ENCODE assay signal across 8 cellular contexts in the genomic region with DNA sequence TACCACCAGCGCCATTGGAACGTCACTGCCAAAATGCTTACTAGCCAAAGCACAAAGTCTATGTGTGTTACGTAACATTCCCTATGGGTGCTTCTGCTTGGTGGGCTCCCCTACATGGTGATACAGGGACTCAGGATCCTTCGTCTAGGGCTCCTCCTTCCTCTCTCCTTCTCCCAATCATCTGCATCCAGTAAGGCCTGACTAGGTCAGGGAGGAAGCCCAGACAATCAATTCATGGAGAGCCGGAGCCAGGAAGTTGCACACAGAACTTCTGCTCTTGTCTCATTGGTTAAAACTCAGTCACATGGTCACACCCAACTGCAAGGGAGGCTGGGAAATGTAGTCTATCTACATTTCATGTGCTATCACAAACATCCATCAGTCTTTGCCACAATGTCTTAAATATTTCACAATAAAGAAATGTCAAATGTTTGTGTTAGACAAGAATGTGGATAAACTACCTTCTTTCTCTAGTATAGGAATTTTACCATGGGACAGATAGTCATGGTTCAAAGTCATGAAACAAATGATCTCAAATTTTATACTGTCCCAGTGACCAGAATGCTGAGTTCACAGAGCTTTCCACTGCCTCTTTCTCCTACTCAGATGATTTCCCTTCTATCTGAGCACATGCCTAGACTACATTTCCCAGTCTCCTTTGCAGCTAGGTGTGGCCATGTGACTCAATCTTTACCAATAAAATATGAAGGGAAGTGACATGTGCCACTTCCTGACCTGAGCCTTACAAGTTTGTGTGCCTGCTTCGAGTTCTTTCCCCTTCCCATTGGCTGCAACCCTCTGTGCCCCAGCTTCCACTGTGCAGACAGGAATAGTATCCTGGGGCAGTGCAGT. TPM values are rescaled to one million over a fixed set of nuclear protein-coding genes. Genes with fewer than 3 reads are reported as not detected.
DNase-seq lines count a peak whose midpoint lies in the region; ATAC-seq, FAIRE-seq and TF ChIP-seq lines count a peak whose summit lies in the region.

No MANE protein-coding gene starts in this region.

- CTCF ChIA-PET in CD8-positive, alpha-beta T cell (lab: Charles Lee) = interaction anchor here (0.8 to 2.1 kb wide), 4 partner anchors 11 to 53 kb away, joined by 4 to 11 read pairs (median 4); no protein-coding TSS in a partner anchor
- CTCF ChIA-PET in HEK293 (lab: Yijun Ruan, JAX) = interaction anchor here (0.8 to 3.6 kb wide), 4 partner anchors 11 to 131 kb away, joined by 5 to 21 read pairs (median 8); no protein-coding TSS in a partner anchor
- CTCF ChIA-PET in OCI-LY7 (lab: Charles Lee; ENCODE audit: unreplicated experiment) = no interaction called here
- CTCF ChIA-PET in K562 (lab: Yijun Ruan, JAX; ENCODE audit: low intra/inter-chr PET ratio) = interaction anchor here (6.8 kb wide), 1 partner anchor 51 kb away, joined by 58 read pairs; no protein-coding TSS in a partner anchor

- no peaks in the 10 kb centered on the region for H3K9me2 ChIP-seq in OCI-LY7 (ENCODE audit: insufficient read depth, low read length)

- H3K27ac ChIP-seq in CD8-positive, alpha-beta T cell (ENCODE audit: low read depth, low read length) = no peak overlapping the region
- H3K27ac ChIP-seq in HEK293 (ENCODE audit: extremely low read depth, low read depth, low read length) (no peak overlapping the region), OCI-LY7 (ENCODE audit: low read depth, low read length, poor library complexity, severe bottlenecking) (peak overlapping the region; percentile 29), K562 (ENCODE audit: extremely low read depth, low read depth, low read length) (no peak overlapping the region)

- POLR2A ChIA-PET in CD8-positive, alpha-beta T cell (lab: Charles Lee) = no interaction called here
- POLR2A ChIA-PET in HEK293 (lab: Yijun Ruan, JAX) (no interaction called here), OCI-LY7 (lab: Charles Lee) (interaction anchor here (0.8 to 1.3 kb wide), 3 partner anchors 12 to 152 kb away, joined by 3 to 4 read pairs (median 3); no protein-coding TSS in a partner anchor), K562 (lab: Yijun Ruan, JAX) (interaction anchor here (1.3 kb wide), 1 partner anchor 12 kb away, joined by 4 read pairs; no protein-coding TSS in a partner anchor)

- peak overlapping the region; percentile 71 for H3K27ac Mint-ChIP-seq in CD8-positive, alpha-beta T cell
- H3K27ac Mint-ChIP-seq in stimulated activated naive B cell treated with anti-CD40 and anti-IgM and Interleukin-4, amounts not matched to agents 10 μg/mL and 1 μg/mL and 100 μg/mL, for 72 hours = peak overlapping the region; percentile 9

- DNase-seq in CD8-positive, alpha-beta T cell = no peak
- DNase-seq in OCI-LY7 (ENCODE audit: low spot score) (peak; percentile 88), K562 (ENCODE audit: extremely low read depth in 1 of 4, low spot score in 3 of 4) (peak; percentile 73 to 74 (median 74)), iPS-NIHi11 (ENCODE audit: low spot score) (peak; percentile 82)
- DNase-seq in stimulated activated naive B cell treated with anti-CD40 and anti-IgM and Interleukin-4, amounts not matched to agents 10 μg/mL and 1 μg/mL and 100 μg/mL, for 72 hours = no peak

- H3K27me3 Mint-ChIP-seq in CD8-positive, alpha-beta T cell (ENCODE audit: low read depth) = no peaks in the 10 kb centered on the region
- H3K27me3 Mint-ChIP-seq in stimulated activated naive B cell treated with anti-CD40 and anti-IgM and Interleukin-4, amounts not matched to agents 10 μg/mL and 1 μg/mL and 100 μg/mL, for 72 hours = peaks cover 0 to 13% of the 10 kb centered on the region in 2 donors

- BruUV-seq in OCI-LY7 (replicated peaks; lab: Mats Ljungman, UMichigan) = no TSS peak
- no TSS peak for BruUV-seq in K562 (replicated peaks; lab: Mats Ljungman, UMichigan)

- ATAC-seq in CD8-positive, alpha-beta T cell = peak; percentile 64
- ATAC-seq in K562 (peak; percentile 91), HG02798 (IDR thresholded peaks at IDR 0.05; ENCODE audit: poor library complexity, unreplicated experiment) (no peak), GM18909 (IDR thresholded peaks at IDR 0.05; ENCODE audit: poor library complexity, unreplicated experiment) (no peak)
- peak; percentile 75 to 77 for ATAC-seq in stimulated activated naive B cell treated with anti-CD40 and anti-IgM and Interleukin-4, amounts not matched to agents 10 μg/mL and 1 μg/mL and 100 μg/mL, for 72 hours (replicated peaks)

- H3K79me2 ChIP-seq in OCI-LY7 (ENCODE audit: insufficient read depth, low read depth, low read length) (no peaks in the 10 kb centered on the region), K562 (ENCODE audit: control insufficient read depth, insufficient read depth, low read length) (no peaks in the 10 kb centered on the region)

- in situ Hi-C loops in K562 (cut with MboI) = no loop called here

- peak overlapping the region; percentile 68 for H3K4me3 Mint-ChIP-seq in CD8-positive, alpha-beta T cell
- peak overlapping the region; percentile 57 to 73 for H3K4me3 Mint-ChIP-seq in stimulated activated naive B cell treated with anti-CD40 and anti-IgM and Interleukin-4, amounts not matched to agents 10 μg/mL and 1 μg/mL and 100 μg/mL, for 72 hours

- no peaks in the 10 kb centered on the region for H3K9me3 Mint-ChIP-seq in CD8-positive, alpha-beta T cell
- peaks cover 9 to 11% of the 10 kb centered on the region in 2 donors for H3K9me3 Mint-ChIP-seq in stimulated activated naive B cell treated with anti-CD40 and anti-IgM and Interleukin-4, amounts not matched to agents 10 μg/mL and 1 μg/mL and 100 μg/mL, for 72 hours

- 29% methylated on average over 6 of the region's 6 CpGs for WGBS in K562 (ENCODE audit: insufficient coverage, low coverage, missing lambda C conversion rate)

- H3K9me1 ChIP-seq in K562 (ENCODE audit: control insufficient read depth, insufficient read depth, low read length) = no peaks in the 10 kb centered on the region

- no peaks in the 10 kb centered on the region for H4K20me1 ChIP-seq in OCI-LY7 (ENCODE audit: insufficient read depth, low read length)
- H4K20me1 ChIP-seq in K562 (replicated peaks; ENCODE audit: control insufficient read depth, insufficient read depth, low read length) = no peaks in the 10 kb centered on the region

- H3K9ac ChIP-seq in K562 (ENCODE audit: insufficient read depth in 1 of 2, low read depth in 2 of 2, low read length in 2 of 2) = no peak overlapping the region

- intact Hi-C loops in CD8-positive, alpha-beta T cell (cut with DNase I, micrococcal nuclease) = no loop called here
- intact Hi-C loops in OCI-LY7 (cut with micrococcal nuclease; ENCODE audit: unreplicated experiment) = no loop called here
- intact Hi-C loops in K562 (cut with micrococcal nuclease) = no loop called here

- H3K9me3 ChIP-seq in CD8-positive, alpha-beta T cell (ENCODE audit: low read length) = no peaks in the 10 kb centered on the region
- H3K9me3 ChIP-seq in HEK293 (ENCODE audit: control insufficient read depth, insufficient read depth, low read depth, low read length) (no peaks in the 10 kb centered on the region), OCI-LY7 (ENCODE audit: low read length) (peaks cover 19% of the 10 kb centered on the region), K562 (replicated peaks; ENCODE audit: control insufficient read depth, insufficient read depth, low read depth, low read length) (no peaks in the 10 kb centered on the region; the same call in 1 of the 2 replicates)

- peak overlapping the region; percentile 91 for H2AFZ ChIP-seq in OCI-LY7 (ENCODE audit: low read length)
- peak overlapping the region; percentile 95 for H2AFZ ChIP-seq in K562 (ENCODE audit: low read depth, low read length)

- TF ChIP-seq POLR2A in K562 (conservative IDR thresholded peaks at IDR 0.05) = no peak

- H3K36me3 ChIP-seq in CD8-positive, alpha-beta T cell (ENCODE audit: insufficient read depth, low read length) = no peaks in the 10 kb centered on the region
- H3K36me3 ChIP-seq in HEK293 (ENCODE audit: control insufficient read depth in 2 of 2, insufficient read depth in 1 of 2, low read length in 2 of 2) (no peaks in the 10 kb centered on the region), OCI-LY7 (ENCODE audit: insufficient read depth, low read length) (peaks cover 14% of the 10 kb centered on the region), K562 (ENCODE audit: control insufficient read depth, insufficient read depth, low read length) (no peaks in the 10 kb centered on the region)

- FAIRE-seq in K562 (lab: Jason Lieb, UNC) = peak; percentile 97

- H3K4me2 ChIP-seq in OCI-LY7 (ENCODE audit: low read length) (peak overlapping the region; percentile 58), K562 (ENCODE audit: insufficient read depth, low read length) (peak overlapping the region; percentile 72)

- TF ChIP-seq RAD21 in K562 (CRISPR knock-in tag; conservative IDR thresholded peaks at IDR 0.05 in 1 of 2, IDR thresholded peaks at IDR 0.05 in 1 of 2) = no peak

- H3K4me1 Mint-ChIP-seq in CD8-positive, alpha-beta T cell (ENCODE audit: low read depth) = peaks cover 18% of the 10 kb centered on the region
- peaks cover 9 to 18% of the 10 kb centered on the region in 2 donors for H3K4me1 Mint-ChIP-seq in stimulated activated naive B cell treated with anti-CD40 and anti-IgM and Interleukin-4, amounts not matched to agents 10 μg/mL and 1 μg/mL and 100 μg/mL, for 72 hours

- peaks cover 10% of the 10 kb centered on the region for H3K4me1 ChIP-seq in CD8-positive, alpha-beta T cell (ENCODE audit: insufficient read depth, low read length)
- no peaks in the 10 kb centered on the region for H3K4me1 ChIP-seq in HEK293 (ENCODE audit: control insufficient read depth, insufficient read depth, low read length)
- peaks cover 30% of the 10 kb centered on the region for H3K4me1 ChIP-seq in OCI-LY7 (ENCODE audit: insufficient read depth, low read length, poor library complexity, severe bottlenecking)
- H3K4me1 ChIP-seq in K562 (replicated peaks in 1 of 2; ENCODE audit: control insufficient read depth in 2 of 2, insufficient read depth in 2 of 2, low read length in 2 of 2) = no peaks in the 10 kb centered on the region; a peak in 1 of 5 replicates

- H3K4me3 ChIP-seq in CD8-positive, alpha-beta T cell (ENCODE audit: low read depth, low read length) = no peak overlapping the region
- H3K4me3 ChIP-seq in HEK293 (ENCODE audit: low read depth, low read length) (no peak overlapping the region), OCI-LY7 (ENCODE audit: low read depth, low read length, poor library complexity, severe bottlenecking) (peak overlapping the region; percentile 62), K562 (no peak overlapping the region)

- no peaks in the 10 kb centered on the region for H3K27me3 ChIP-seq in CD8-positive, alpha-beta T cell (ENCODE audit: insufficient read depth, low read length)
- H3K27me3 ChIP-seq in K562 (ENCODE audit: control insufficient read depth in 2 of 2, insufficient read depth in 2 of 2, low read length in 2 of 2) = peaks cover 5 to 7% of the 10 kb centered on the region in 2 experiments; a peak in 4 of 5 replicates

- TF ChIP-seq CTCF in CD8-positive, alpha-beta T cell (IDR thresholded peaks at IDR 0.05) = no peak
- TF ChIP-seq CTCF in HEK293 (tag by site-specific recombination; IDR thresholded peaks at IDR 0.05) = 0 out of 2 replicates have a peak, but pooled peaks have one; percentile 12
- TF ChIP-seq CTCF in OCI-LY7 (conservative IDR thresholded peaks at IDR 0.05; ENCODE audit: low read length) = no peak
- no peak for TF ChIP-seq CTCF in K562 (IDR thresholded peaks at IDR 0.05 in 2 of 3, conservative IDR thresholded peaks at IDR 0.05 in 1 of 3; ENCODE audit: insufficient read depth in 2 of 3, low read depth in 1 of 3, low read length in 3 of 3)

- TF ChIP-seq EP300 in K562 (IDR thresholded peaks at IDR 0.05; ENCODE audit: low read length) = no peak

- no peaks in the 10 kb centered on the region for H3K36me3 Mint-ChIP-seq in CD8-positive, alpha-beta T cell
- H3K36me3 Mint-ChIP-seq in stimulated activated naive B cell treated with anti-CD40 and anti-IgM and Interleukin-4, amounts not matched to agents 10 μg/mL and 1 μg/mL and 100 μg/mL, for 72 hours = peaks cover 6 to 9% of the 10 kb centered on the region in 2 donors

RNA-seq across cellular contexts. Expression of a gene that starts 9.3 kb away (rescaled TPM):
- total RNA-seq in CD8-positive, alpha-beta T cell = not detected
- total RNA-seq in OCI-LY7 (2014; rRNA removed; shearing (Covaris generic)) = not detected in 2 replicates
- total RNA-seq in OCI-LY7 (2022) (not detected in 2 replicates), K562 (2014; rRNA removed) (0.16 and 0.23 TPM in 2 replicates), K562 (2014; rRNA removed; fragmentation: Illumina TruSeq; extraction: Trizol) (0.10 TPM in 1 of 2 replicates, not detected in the other), K562 (2015; rRNA removed; fragmentation: Illumina TruSeq; extraction: Trizol) (not detected in 2 replicates), K562 (2021) (0.11 and 0.38 TPM in 2 replicates)
- 0.42 TPM in 1 of 2 replicates, not detected in the other for total RNA-seq in K562 (2011; cell fraction: chromatin; rRNA removed; ENCODE audit: low replicate concordance)
- 0.79 and 1.0 TPM in 2 replicates for total RNA-seq in K562 (2011; cell fraction: nucleolus; rRNA removed)
- 0.66 TPM in 1 of 2 replicates, not detected in the other for total RNA-seq in K562 (2011; cell fraction: nucleoplasm; rRNA removed)
- polyA plus RNA-seq in K562 (2011; rRNA removed) (0.03 TPM in 1 of 2 replicates, not detected in the other), K562 (2014; fragmentation: Illumina TruSeq; extraction: Trizol) (0.07 TPM in 1 of 2 replicates, not detected in the other), K562 (2014; fragmentation: Nextera tagmentation; extraction: Ambion mirVana) (not detected), K562 (2014; rRNA removed) (0.30 TPM in 1 of 2 replicates, not detected in the other)
- 0.01 and 0.10 TPM in 2 replicates for polyA plus RNA-seq in K562 (2011; cell fraction: cytosol; rRNA removed)
- polyA plus RNA-seq in K562 (2011; cell fraction: nucleus; rRNA removed) = not detected in 2 replicates
- 0.21 and 0.79 TPM in 2 replicates for polyA plus RNA-seq in K562 (2012)
- polyA minus RNA-seq in K562 (2011; rRNA and poly(A)+ RNA removed) = 0.07 TPM in 1 of 2 replicates, not detected in the other
- 0.64 TPM in 1 of 2 replicates, not detected in the other for polyA minus RNA-seq in K562 (2011; cell fraction: cytosol; rRNA and poly(A)+ RNA removed)
- polyA minus RNA-seq in K562 (2011; cell fraction: nucleus; rRNA and poly(A)+ RNA removed) = 0.33 and 0.67 TPM in 2 replicates

RNA-seq across cellular contexts. Expression of a gene that starts 21.2 kb away (rescaled TPM):
- not detected for total RNA-seq in CD8-positive, alpha-beta T cell
- not detected in 2 replicates for total RNA-seq in OCI-LY7 (2014; rRNA removed; shearing (Covaris generic))
- total RNA-seq in OCI-LY7 (2022) = not detected in 2 replicates
- not detected in 2 replicates for total RNA-seq in K562 (2011; cell fraction: chromatin; rRNA removed; ENCODE audit: low replicate concordance)
- not detected in 2 replicates for total RNA-seq in K562 (2011; cell fraction: nucleolus; rRNA removed)
- not detected in 2 replicates for total RNA-seq in K562 (2011; cell fraction: nucleoplasm; rRNA removed)
- total RNA-seq in K562 (2014; rRNA removed) = not detected in 2 replicates
- not detected in 2 replicates for total RNA-seq in K562 (2014; rRNA removed; fragmentation: Illumina TruSeq; extraction: Trizol)
- not detected in 2 replicates for total RNA-seq in K562 (2015; rRNA removed; fragmentation: Illumina TruSeq; extraction: Trizol)
- not detected in 2 replicates for total RNA-seq in K562 (2021)
- polyA plus RNA-seq in K562 (2011; rRNA removed) = not detected in 2 replicates
- not detected in 2 replicates for polyA plus RNA-seq in K562 (2011; cell fraction: cytosol; rRNA removed)
- not detected in 2 replicates for polyA plus RNA-seq in K562 (2011; cell fraction: nucleus; rRNA removed)
- polyA plus RNA-seq in K562 (2012) = 0.07 TPM in 1 of 2 replicates, not detected in the other
- polyA plus RNA-seq in K562 (2014; fragmentation: Illumina TruSeq; extraction: Trizol) = not detected in 2 replicates
- not detected for polyA plus RNA-seq in K562 (2014; fragmentation: Nextera tagmentation; extraction: Ambion mirVana)
- polyA plus RNA-seq in K562 (2014; rRNA removed) = not detected in 2 replicates
- polyA minus RNA-seq in K562 (2011; rRNA and poly(A)+ RNA removed) = not detected in 2 replicates
- polyA minus RNA-seq in K562 (2011; cell fraction: cytosol; rRNA and poly(A)+ RNA removed) = 2.9 and 3.7 TPM in 2 replicates
- 0.56 and 0.81 TPM in 2 replicates for polyA minus RNA-seq in K562 (2011; cell fraction: nucleus; rRNA and poly(A)+ RNA removed)

Comparison
In these comparisons a context has a peak if more than half of its experiments do, and no peak if none do; other contexts are left out.
1. ATAC-seq: peak in CD8-positive, alpha-beta T cell (single experiment), K562 (single experiment) and stimulated activated naive B cell treated with anti-CD40 and anti-IgM and Interleukin-4, amounts not matched to agents 10 μg/mL and 1 μg/mL and 100 μg/mL, for 72 hours (2 of 2); none in HG02798 (single experiment) and GM18909 (single experiment).
2. DNase-seq: peak in OCI-LY7 (single experiment), K562 (4 of 4) and iPS-NIHi11 (single experiment); none in CD8-positive, alpha-beta T cell (0 of 7) and stimulated activated naive B cell treated with anti-CD40 and anti-IgM and Interleukin-4, amounts not matched to agents 10 μg/mL and 1 μg/mL and 100 μg/mL, for 72 hours (single experiment).
3. POLR2A ChIA-PET loops: an anchor here in OCI-LY7 (0.8 to 1.3 kb wide) and K562 (1.3 kb wide); none called in CD8-positive, alpha-beta T cell and HEK293.